13 cellular contexts compared by ENCODE assay signal in the genomic region with DNA sequence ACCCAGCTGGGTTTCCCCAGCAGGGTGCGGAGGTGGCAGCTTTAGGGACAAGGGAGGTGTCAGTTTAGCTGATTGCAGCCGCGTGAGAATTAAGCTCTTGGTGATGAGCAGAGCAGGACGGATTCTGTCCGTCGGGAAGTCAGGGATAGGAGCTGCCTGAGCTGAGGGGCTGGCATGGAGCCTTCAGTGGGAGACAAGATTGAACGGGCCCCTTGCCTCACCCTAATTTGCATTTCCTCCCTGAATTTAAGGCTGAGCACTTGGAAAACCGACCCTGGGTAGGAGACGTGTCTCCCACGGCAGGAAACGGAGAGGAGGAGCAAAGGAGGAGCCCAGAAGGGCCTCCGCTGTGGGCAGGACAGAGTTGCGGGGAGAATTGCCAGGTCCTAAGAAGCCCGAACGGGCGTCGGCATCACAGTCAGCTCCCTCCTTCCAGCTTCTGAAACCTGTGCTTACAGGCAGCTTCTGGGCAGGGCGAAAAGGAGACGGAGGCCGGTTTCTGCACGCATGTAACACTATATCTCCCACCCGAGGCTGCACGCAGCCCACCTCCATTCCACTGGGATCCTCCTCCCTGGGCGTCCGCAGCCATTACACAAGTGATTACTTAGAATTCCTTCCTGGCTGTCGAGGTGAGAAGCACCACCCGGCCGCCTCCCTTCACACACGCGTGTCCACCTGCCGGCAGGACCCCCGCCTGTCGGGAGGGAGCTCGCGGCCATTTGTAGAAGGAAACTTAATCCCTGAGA.
DNase-seq lines count a peak whose midpoint lies in the region; ATAC-seq and TF ChIP-seq lines count a peak whose summit lies in the region.
"Had no signal": no experiment of that assay in that cellular context is flagged by ENCODE, and none has a peak within 500 bp of the region (broad histone marks: within the 10 kb centered on the region; RNA-seq: fewer than 3 reads in every experiment).

No MANE protein-coding gene starts in this region.

- intact Hi-C loops in breast epithelium (cut with DNase I; ENCODE audit: low total_unique reads) = no loop called here
- intact Hi-C loops in mammary epithelial cell (cut with micrococcal nuclease) = no loop called here
- intact Hi-C loops in Panc1 (cut with micrococcal nuclease; ENCODE audit: unreplicated experiment) = no loop called here
- intact Hi-C loops in lower lobe of right lung (cut with DNase I) = no loop called here
- intact Hi-C loops in upper lobe of right lung (cut with DNase I) = no loop called here

- H3K4me1 ChIP-seq in breast epithelium = peaks cover 0 to 3% of the 10 kb centered on the region in 2 donors
- H3K4me1 ChIP-seq in mammary epithelial cell (ENCODE audit: insufficient read depth, low read length) = no peaks in the 10 kb centered on the region
- H3K4me1 ChIP-seq in Panc1 (ENCODE audit: control insufficient read depth, insufficient read depth, low read length) = no peaks in the 10 kb centered on the region
- H3K4me1 ChIP-seq in lower lobe of right lung = peaks cover 4% of the 10 kb centered on the region
- no peaks in the 10 kb centered on the region for H3K4me1 ChIP-seq in upper lobe of right lung

- dilution Hi-C loops in mammary epithelial cell (cut with HindIII; ENCODE audit: low sequenced_read_pairs) = no loop called here

- H3K27ac ChIP-seq in breast epithelium (no peak overlapping the region), mammary epithelial cell (ENCODE audit: insufficient read depth, low read depth, low read length) (no peak overlapping the region), Panc1 (ENCODE audit: low read length) (no peak overlapping the region), lower lobe of right lung (no peak overlapping the region), upper lobe of right lung (no peak overlapping the region)

- no peak for DNase-seq in breast epithelium (ENCODE audit: low spot score in 2 of 2)
- no peak for DNase-seq in mammary epithelial cell
- DNase-seq in Panc1 (ENCODE audit: low read depth, low spot score) = no peak
- no peak for DNase-seq in lower lobe of right lung
- no peak for DNase-seq in upper lobe of right lung
- DNase-seq in stimulated activated naive CD4-positive, alpha-beta T cell (lab: John Stamatoyannopoulos, UW) = no peak
- DNase-seq in HUDEP-2 (lab: John Stamatoyannopoulos, UW; ENCODE audit: unreplicated experiment in 76 of 76) = no peak
- no peak for DNase-seq in DMS53 (lab: John Stamatoyannopoulos, UW)
- DNase-seq: activated CD4-positive, alpha-beta T cell treated with anti-CD3 and anti-CD28 coated beads for 36 hours; activated T-cell treated with anti-CD3 and anti-CD28 coated beads, Interleukin-2, amount 50 U/mL, for 1 hour; DMS153; MG63; T-cell had no signal

- CTCF ChIA-PET in mammary epithelial cell (lab: Charles Lee; ENCODE audit: low non-redundant PET) (no interaction called here), Panc1 (lab: Charles Lee) (no interaction called here)

- BruUV-seq in mammary epithelial cell (replicated peaks; lab: Mats Ljungman, UMichigan) = no TSS peak
- BruUV-seq in Panc1 (replicated peaks; lab: Mats Ljungman, UMichigan) = no TSS peak

- H3K4me3 ChIP-seq in breast epithelium = peak overlapping the region in 2 of 3 donors; percentile 23 to 49
- H3K4me3 ChIP-seq in mammary epithelial cell (replicated peaks in 1 of 3; ENCODE audit: insufficient read depth in 1 of 3, low read depth in 2 of 3, low read length in 3 of 3) = no peak overlapping the region
- peak overlapping the region; percentile 8 to 29 for H3K4me3 ChIP-seq in Panc1 (ENCODE audit: low read depth in 2 of 2, low read length in 2 of 2)
- peak overlapping the region; percentile 27 for H3K4me3 ChIP-seq in lower lobe of right lung
- no peak overlapping the region for H3K4me3 ChIP-seq in upper lobe of right lung
- H3K4me3 ChIP-seq: MG63 had no signal

- H3K36me3 ChIP-seq in breast epithelium (no peaks in the 10 kb centered on the region), mammary epithelial cell (ENCODE audit: insufficient read depth, low read length) (no peaks in the 10 kb centered on the region), Panc1 (ENCODE audit: control insufficient read depth, insufficient read depth, low read length) (no peaks in the 10 kb centered on the region), lower lobe of right lung (no peaks in the 10 kb centered on the region), upper lobe of right lung (no peaks in the 10 kb centered on the region)
- H3K36me3 ChIP-seq: MG63 had no signal

- TF ChIP-seq CTCF in breast epithelium (IDR thresholded peaks at IDR 0.05) = no peak
- TF ChIP-seq CTCF in mammary epithelial cell (conservative IDR thresholded peaks at IDR 0.05 in 1 of 2, IDR thresholded peaks at IDR 0.05 in 1 of 2; ENCODE audit: extremely low read depth in 1 of 2, insufficient read depth in 1 of 2, low read depth in 1 of 2, low read length in 2 of 2) = no peak
- no peak for TF ChIP-seq CTCF in Panc1 (IDR thresholded peaks at IDR 0.05)
- no peak for TF ChIP-seq CTCF in lower lobe of right lung (IDR thresholded peaks at IDR 0.05)
- TF ChIP-seq CTCF in upper lobe of right lung (IDR thresholded peaks at IDR 0.05) = no peak

- H2AFZ ChIP-seq in mammary epithelial cell (ENCODE audit: low read depth, low read length) = no peak overlapping the region

- no peaks in the 10 kb centered on the region for H3K9me3 ChIP-seq in breast epithelium
- H3K9me3 ChIP-seq in mammary epithelial cell (replicated peaks; ENCODE audit: insufficient read depth, low read length) = peaks cover 41% of the 10 kb centered on the region
- no peaks in the 10 kb centered on the region for H3K9me3 ChIP-seq in Panc1 (ENCODE audit: control insufficient read depth, insufficient read depth, low read depth, low read length)
- no peaks in the 10 kb centered on the region for H3K9me3 ChIP-seq in lower lobe of right lung
- H3K9me3 ChIP-seq in upper lobe of right lung = no peaks in the 10 kb centered on the region
- H3K9me3 ChIP-seq: MG63 had no signal

- no peak overlapping the region for H3K4me2 ChIP-seq in mammary epithelial cell (ENCODE audit: insufficient read depth, low read depth, low read length)

- no peak for TF ChIP-seq POLR2A in breast epithelium (IDR thresholded peaks at IDR 0.05)

- under 1% methylated on average over 18 of the region's 35 CpGs for WGBS in mammary epithelial cell (ENCODE audit: low coverage, missing lambda C conversion rate)

- no peaks in the 10 kb centered on the region for H4K20me1 ChIP-seq in mammary epithelial cell (ENCODE audit: insufficient read depth, low read length)

- peaks cover 0 to 29% of the 10 kb centered on the region in 2 donors for H3K27me3 ChIP-seq in breast epithelium
- no peaks in the 10 kb centered on the region for H3K27me3 ChIP-seq in mammary epithelial cell (ENCODE audit: insufficient read depth, low read length)
- no peaks in the 10 kb centered on the region; the same call in 1 of the 2 replicates for H3K27me3 ChIP-seq in Panc1 (ENCODE audit: control insufficient read depth, insufficient read depth, low read length)
- H3K27me3 ChIP-seq in lower lobe of right lung (ENCODE audit: low read depth) = peaks cover 11% of the 10 kb centered on the region
- no peaks in the 10 kb centered on the region for H3K27me3 ChIP-seq in upper lobe of right lung

- POLR2A ChIA-PET in Panc1 (lab: Charles Lee) = no interaction called here

- ATAC-seq in Panc1 = no peak
- peak in 1 of 2 donors; percentile 32 for ATAC-seq in lower lobe of right lung
- ATAC-seq in upper lobe of right lung = peak; percentile 29
- ATAC-seq: activated CD4-positive, alpha-beta T cell treated with anti-CD3 and anti-CD28 coated beads for 36 hours; T-cell had no signal

- H3K9ac ChIP-seq in mammary epithelial cell (ENCODE audit: insufficient read depth, low read length) = no peak overlapping the region

- in situ Hi-C loops in mammary epithelial cell (cut with MboI; ENCODE audit: low sequenced_read_pairs in 2 of 2) (no loop called here), Panc1 (cut with HindIII; ENCODE audit: low pct_unique_long_range_greater_than_20kb, low sequenced_read_pairs) (no loop called here)

- no peaks in the 10 kb centered on the region for H3K79me2 ChIP-seq in mammary epithelial cell (ENCODE audit: insufficient read depth, low read length)

Comparison
In these comparisons a context has a peak if more than half of its experiments do, and no peak if none do; other contexts are left out.
1. H3K4me3 ChIP-seq: peak in breast epithelium (2 of 3), Panc1 (2 of 2) and lower lobe of right lung (single experiment); none in mammary epithelial cell (0 of 3) and upper lobe of right lung (single experiment).